ENCODE assay signal across 21 cellular contexts in the genomic region with DNA sequence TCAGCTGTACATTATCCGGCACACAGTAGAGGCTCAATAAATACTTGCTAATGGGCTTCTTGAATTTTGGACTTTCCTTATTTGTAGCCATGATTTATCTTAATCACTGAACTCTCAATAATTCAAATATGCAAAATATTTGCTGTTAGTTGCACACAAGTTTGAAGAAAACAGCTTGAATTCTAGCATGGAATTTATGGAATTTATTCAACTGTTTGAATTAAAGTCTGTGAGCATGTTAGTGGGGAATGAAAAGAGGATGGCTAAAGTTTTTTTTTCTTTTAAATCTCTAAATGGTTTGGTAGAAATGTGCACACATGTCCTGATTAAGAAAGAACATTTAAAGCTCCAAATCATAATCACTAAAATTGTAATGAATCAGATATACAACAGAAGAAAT.
"Had no signal": no experiment of that assay in that cellular context is flagged by ENCODE, and none has a peak within 500 bp of the region (broad histone marks: within the 10 kb centered on the region; RNA-seq: fewer than 3 reads in every experiment).

No MANE protein-coding gene starts in this region.

- H3K27me3 Mint-ChIP-seq: activated CD4-positive, alpha-beta T cell treated with anti-CD3 and anti-CD28 coated beads, Interleukin-2, amount 10 ng/mL, durations not matched to agents 24 days and 14 days; dendritic cell treated with granulocyte-macrophage colony-stimulating factor and Interleukin-4, amounts not matched to agents 40 ng/mL and 50 ng/mL, for 4 days; type B pancreatic cell had no signal

- FAIRE-seq: bronchial epithelial cell, endothelial cell of umbilical vein, pancreas had no signal

- H3K4me1 Mint-ChIP-seq: activated CD4-positive, alpha-beta T cell treated with anti-CD3 and anti-CD28 coated beads, Interleukin-2, amount 10 ng/mL, durations not matched to agents 24 days and 14 days; natural killer cell had no signal

- ATAC-seq: left colon, lower lobe of right lung, natural killer cell, pancreas, right lobe of liver had no signal

- H3K27ac Mint-ChIP-seq: activated CD4-positive, alpha-beta T cell treated with anti-CD3 and anti-CD28 coated beads, Interleukin-2, amount 10 ng/mL, durations not matched to agents 24 days and 14 days; activated T-helper 1 cell treated with anti-CD3 and anti-CD28 coated beads, Interleukin-12 subunit alpha, Interleukin-12 subunit beta, Interleukin-2, Interleukin-4 antibody, amounts not matched to agents 30 ng/mL and 10 ng/mL and 1 ng/mL, durations not matched to agents 14 hours and 24 hours and 36 hours; dendritic cell treated with granulocyte-macrophage colony-stimulating factor and Interleukin-4, amounts not matched to agents 40 ng/mL and 50 ng/mL, for 4 days; natural killer cell; type B pancreatic cell had no signal

- H3K4me3 Mint-ChIP-seq: activated CD4-positive, alpha-beta T cell treated with anti-CD3 and anti-CD28 coated beads, Interleukin-2, amount 10 ng/mL, durations not matched to agents 24 days and 14 days; activated T-helper 1 cell treated with anti-CD3 and anti-CD28 coated beads, Interleukin-12 subunit alpha, Interleukin-12 subunit beta, Interleukin-2, Interleukin-4 antibody, amounts not matched to agents 30 ng/mL and 10 ng/mL and 1 ng/mL, durations not matched to agents 14 hours and 24 hours and 36 hours; dendritic cell treated with granulocyte-macrophage colony-stimulating factor and Interleukin-4, amounts not matched to agents 40 ng/mL and 50 ng/mL, for 4 days; natural killer cell; type B pancreatic cell had no signal

- H3K9me3 Mint-ChIP-seq: activated CD4-positive, alpha-beta T cell treated with anti-CD3 and anti-CD28 coated beads, Interleukin-2, amount 10 ng/mL, durations not matched to agents 24 days and 14 days; activated T-helper 1 cell treated with anti-CD3 and anti-CD28 coated beads, Interleukin-12 subunit alpha, Interleukin-12 subunit beta, Interleukin-2, Interleukin-4 antibody, amounts not matched to agents 30 ng/mL and 10 ng/mL and 1 ng/mL, durations not matched to agents 14 hours and 24 hours and 36 hours; dendritic cell treated with granulocyte-macrophage colony-stimulating factor and Interleukin-4, amounts not matched to agents 40 ng/mL and 50 ng/mL, for 4 days; natural killer cell; type B pancreatic cell had no signal

- H3K36me3 Mint-ChIP-seq: natural killer cell had no signal

- DNase-seq: activated CD4-positive, alpha-beta T cell treated with anti-CD3 and anti-CD28 coated beads, Interleukin-2, amount 10 ng/mL, durations not matched to agents 24 days and 14 days; activated CD4-positive, CD25-positive, alpha-beta regulatory T cell; activated CD8-positive, alpha-beta memory T cell treated with anti-CD3 and anti-CD28 coated beads, Interleukin-2, amount 50 U/mL, for 4 hours; activated gamma-delta T cell treated with Interleukin-2 at 50 U/mL for 16 hours; aorta; cerebellar nuclear complex; effector CD8-positive, alpha-beta T cell; left colon; lower lobe of right lung; natural killer cell; pancreas; right lobe of liver; stimulated activated CD4-positive, alpha-beta T cell treated with anti-CD3 and anti-CD28 coated beads, Interleukin-4, amount 100 ng/mL, for 1 hour; T-helper 1 cell; T-helper 9 cell; testis had no signal
